In genomic region chr3:4506559-4507009, GRCh38 we compare ENCODE assay signal across 17 cellular contexts. TPM values are rescaled to one million over a fixed set of nuclear protein-coding genes. Genes with fewer than 3 reads are reported as not detected.
A peak's percentile ranks its signal among the peaks of the same experiment; 100 is the strongest.
DNase-seq lines count a peak whose midpoint lies in the region; ATAC-seq and TF ChIP-seq lines count a peak whose summit lies in the region.
"Had no signal": no experiment of that assay in that cellular context is flagged by ENCODE, and none has a peak within 500 bp of the region (broad histone marks: within the 10 kb centered on the region; RNA-seq: fewer than 3 reads in every experiment).

No MANE protein-coding gene starts in this region.

- H3K4me1 ChIP-seq in mesodermal cell (ENCODE audit: control insufficient read depth, insufficient read depth, low read length, poor library complexity, severe bottlenecking) = no peaks in the 10 kb centered on the region
- H3K4me1 ChIP-seq in CD8-positive, alpha-beta T cell (ENCODE audit: insufficient read depth, low read length) = peaks cover 20% of the 10 kb centered on the region
- H3K4me1 ChIP-seq: A549 had no signal

- H3K27ac Mint-ChIP-seq in activated B cell treated with CpG ODN at 0.5 μM for 24 hours = peak overlapping the region; percentile 87
- H3K27ac Mint-ChIP-seq in stimulated activated memory B cell treated with anti-CD40 and anti-IgM and Interleukin-4, amounts not matched to agents 10 μg/mL and 1 μg/mL and 100 μg/mL, for 72 hours = peak overlapping the region; percentile 89
- no peak overlapping the region for H3K27ac Mint-ChIP-seq in CD8-positive, alpha-beta T cell
- H3K27ac Mint-ChIP-seq: progenitor cell of endocrine pancreas had no signal

- no peak for DNase-seq in activated T-cell treated with anti-CD3 and anti-CD28 coated beads, Interleukin-2, amount 50 U/mL, for 4 hours
- no peak for DNase-seq in activated T-cell treated with anti-CD3 and anti-CD28 coated beads, Interleukin-2, amount 50 U/mL, for 1 hour
- DNase-seq in activated B cell treated with CpG ODN at 0.5 μM for 24 hours (no peak), NCI-H2196 treated with DMSO at 0.1 percent for 48 hours (lab: John Stamatoyannopoulos, UW; ENCODE audit: unreplicated experiment) (no peak)
- no peak for DNase-seq in CD8-positive, alpha-beta T cell
- DNase-seq: activated CD4-positive, alpha-beta T cell treated with anti-CD3 and anti-CD28 coated beads for 4 hours; brain microvascular endothelial cell; C1 segment of cervical spinal cord; NCI-H1417; NCI-H774; Peyer's patch; upper lobe of left lung had no signal

- no peaks in the 10 kb centered on the region for H3K9me3 ChIP-seq in mesodermal cell (ENCODE audit: control insufficient read depth, low read length)
- H3K9me3 ChIP-seq in CD8-positive, alpha-beta T cell (ENCODE audit: low read length) = no peaks in the 10 kb centered on the region
- H3K9me3 ChIP-seq: A549, Peyer's patch, upper lobe of left lung had no signal

- no peaks in the 10 kb centered on the region for H3K27me3 Mint-ChIP-seq in activated T-cell treated with anti-CD3 and anti-CD28 coated beads, Interleukin-2, amount 50 U/mL, for 4 hours (ENCODE audit: low read depth)
- no peaks in the 10 kb centered on the region for H3K27me3 Mint-ChIP-seq in activated B cell treated with CpG ODN at 0.5 μM for 24 hours
- H3K27me3 Mint-ChIP-seq in stimulated activated memory B cell treated with anti-CD40 and anti-IgM and Interleukin-4, amounts not matched to agents 10 μg/mL and 1 μg/mL and 100 μg/mL, for 72 hours = no peaks in the 10 kb centered on the region
- no peaks in the 10 kb centered on the region for H3K27me3 Mint-ChIP-seq in CD8-positive, alpha-beta T cell (ENCODE audit: low read depth)

- no CpG with 5 or more reads among the region's 2 CpGs for WGBS in mesodermal cell (ENCODE audit: insufficient coverage in 2 of 2), 2 experiments

- CTCF ChIA-PET in activated B cell treated with CpG ODN at 0.5 μM for 24 hours (lab: Charles Lee) = interaction anchor here (0.9 to 1.6 kb wide), 3 partner anchors 10 to 156 kb away, joined by 3 to 5 read pairs (median 3); no protein-coding TSS in a partner anchor
- CTCF ChIA-PET in CD8-positive, alpha-beta T cell (lab: Charles Lee) = interaction anchor here (2.5 kb wide), 1 partner anchor 13 kb away, joined by 7 read pairs; no protein-coding TSS in a partner anchor

- no peaks in the 10 kb centered on the region for H3K36me3 ChIP-seq in mesodermal cell (ENCODE audit: control insufficient read depth, insufficient read depth, low read length)
- no peaks in the 10 kb centered on the region for H3K36me3 ChIP-seq in CD8-positive, alpha-beta T cell (ENCODE audit: insufficient read depth, low read length)
- H3K36me3 ChIP-seq: brain microvascular endothelial cell, Peyer's patch, upper lobe of left lung had no signal

- H3K4me1 Mint-ChIP-seq in activated T-cell treated with anti-CD3 and anti-CD28 coated beads, Interleukin-2, amount 50 U/mL, for 4 hours (ENCODE audit: low read depth) = peaks cover 48% of the 10 kb centered on the region
- H3K4me1 Mint-ChIP-seq in activated B cell treated with CpG ODN at 0.5 μM for 24 hours = peaks cover 98% of the 10 kb centered on the region
- peaks cover 98% of the 10 kb centered on the region for H3K4me1 Mint-ChIP-seq in stimulated activated memory B cell treated with anti-CD40 and anti-IgM and Interleukin-4, amounts not matched to agents 10 μg/mL and 1 μg/mL and 100 μg/mL, for 72 hours
- peaks cover 66% of the 10 kb centered on the region for H3K4me1 Mint-ChIP-seq in CD8-positive, alpha-beta T cell (ENCODE audit: low read depth)

- intact Hi-C loops in activated B cell treated with CpG ODN at 0.5 μM for 24 hours (cut with micrococcal nuclease) = loop anchor here (1.0 to 5.0 kb wide), 2 partner anchors 11 to 76 kb away; no protein-coding TSS in a partner anchor
- intact Hi-C loops in CD8-positive, alpha-beta T cell (cut with DNase I, micrococcal nuclease) = loop anchor here in 1 of 2 experiments (10.0 kb wide), 1 partner anchor 318 kb away; no protein-coding TSS in a partner anchor

- H3K27me3 ChIP-seq in CD8-positive, alpha-beta T cell (ENCODE audit: insufficient read depth, low read length) = no peaks in the 10 kb centered on the region
- H3K27me3 ChIP-seq: brain microvascular endothelial cell, Peyer's patch, upper lobe of left lung had no signal

- POLR2A ChIA-PET in activated B cell treated with CpG ODN at 0.5 μM for 24 hours (lab: Charles Lee) = interaction anchor here (0.6 to 8.0 kb wide), 5 partner anchors 12 to 40 kb away, joined by 4 to 288 read pairs (median 8); partner anchors contain the start of genes ITPR1 and SUMF1
- POLR2A ChIA-PET in CD8-positive, alpha-beta T cell (lab: Charles Lee) = interaction anchor here (0.6 to 3.7 kb wide), 4 partner anchors 9 to 124 kb away, joined by 3 to 25 read pairs (median 4); partner anchors contain the start of gene ITPR1

- no peak overlapping the region for H3K4me3 ChIP-seq in mesodermal cell (ENCODE audit: extremely low read depth, insufficient read depth, low read length, poor library complexity, severe bottlenecking)
- H3K4me3 ChIP-seq in CD8-positive, alpha-beta T cell (ENCODE audit: low read depth, low read length) = no peak overlapping the region
- H3K4me3 ChIP-seq: A549, Peyer's patch, upper lobe of left lung had no signal

- H3K9me3 Mint-ChIP-seq in activated T-cell treated with anti-CD3 and anti-CD28 coated beads, Interleukin-2, amount 50 U/mL, for 4 hours = no peaks in the 10 kb centered on the region
- no peaks in the 10 kb centered on the region for H3K9me3 Mint-ChIP-seq in activated B cell treated with CpG ODN at 0.5 μM for 24 hours
- no peaks in the 10 kb centered on the region for H3K9me3 Mint-ChIP-seq in stimulated activated memory B cell treated with anti-CD40 and anti-IgM and Interleukin-4, amounts not matched to agents 10 μg/mL and 1 μg/mL and 100 μg/mL, for 72 hours
- H3K9me3 Mint-ChIP-seq in CD8-positive, alpha-beta T cell = no peaks in the 10 kb centered on the region

- ATAC-seq in activated T-cell treated with anti-CD3 and anti-CD28 coated beads, Interleukin-2, amount 50 U/mL, for 4 hours = no peak
- ATAC-seq in activated B cell treated with CpG ODN at 0.5 μM for 24 hours (ENCODE audit: low read depth) = no peak
- no peak for ATAC-seq in stimulated activated memory B cell treated with anti-CD40 and anti-IgM and Interleukin-4, amounts not matched to agents 10 μg/mL and 1 μg/mL and 100 μg/mL, for 72 hours
- ATAC-seq in HG03135 (IDR thresholded peaks at IDR 0.05; ENCODE audit: unreplicated experiment) = no peak
- ATAC-seq in CD8-positive, alpha-beta T cell = no peak
- ATAC-seq: A549 had no signal

- peak overlapping the region; percentile 3 for H3K4me3 Mint-ChIP-seq in activated T-cell treated with anti-CD3 and anti-CD28 coated beads, Interleukin-2, amount 50 U/mL, for 4 hours
- H3K4me3 Mint-ChIP-seq in activated B cell treated with CpG ODN at 0.5 μM for 24 hours = peak overlapping the region; percentile 63
- H3K4me3 Mint-ChIP-seq in stimulated activated memory B cell treated with anti-CD40 and anti-IgM and Interleukin-4, amounts not matched to agents 10 μg/mL and 1 μg/mL and 100 μg/mL, for 72 hours = peak overlapping the region; percentile 68
- H3K4me3 Mint-ChIP-seq in CD8-positive, alpha-beta T cell = no peak overlapping the region

- H3K27ac ChIP-seq in mesodermal cell (ENCODE audit: low read depth, low read length, severe bottlenecking) = peak overlapping the region; percentile 54
- H3K27ac ChIP-seq in CD8-positive, alpha-beta T cell (ENCODE audit: low read depth, low read length) = no peak overlapping the region
- H3K27ac ChIP-seq: A549, brain microvascular endothelial cell, upper lobe of left lung had no signal

- peaks cover 21% of the 10 kb centered on the region for H3K36me3 Mint-ChIP-seq in activated T-cell treated with anti-CD3 and anti-CD28 coated beads, Interleukin-2, amount 50 U/mL, for 4 hours (ENCODE audit: insufficient read depth)
- H3K36me3 Mint-ChIP-seq in activated B cell treated with CpG ODN at 0.5 μM for 24 hours (ENCODE audit: low read depth) = peaks cover 31% of the 10 kb centered on the region
- peaks cover 31% of the 10 kb centered on the region for H3K36me3 Mint-ChIP-seq in stimulated activated memory B cell treated with anti-CD40 and anti-IgM and Interleukin-4, amounts not matched to agents 10 μg/mL and 1 μg/mL and 100 μg/mL, for 72 hours
- H3K36me3 Mint-ChIP-seq in CD8-positive, alpha-beta T cell = peaks cover 18% of the 10 kb centered on the region

- TF ChIP-seq CTCF in activated B cell treated with CpG ODN at 0.5 μM for 24 hours (IDR thresholded peaks at IDR 0.05) = no peak
- TF ChIP-seq CTCF in CD8-positive, alpha-beta T cell (IDR thresholded peaks at IDR 0.05) = no peak

RNA-seq across cellular contexts. Expression of gene ITPR1, which starts 13.4 kb away (rescaled TPM):
- 10 to 100 TPM; 59.0 to 92.3 (median 88.9) TPM for total RNA-seq in activated T-cell treated with anti-CD3 and anti-CD28 coated beads, Interleukin-2, amount 50 U/mL, for 4 hours
- total RNA-seq in activated B cell treated with CpG ODN at 0.5 μM for 24 hours = 116 and 143 TPM in 2 replicates
- polyA plus RNA-seq in mesodermal cell (2013, experiment 1 of 2) = 11.0 TPM
- polyA plus RNA-seq in mesodermal cell (2013, experiment 2 of 2) = 8.9 TPM
- 10 to 100 TPM; 57.5 to 62.3 TPM for total RNA-seq in CD8-positive, alpha-beta T cell

RNA-seq across cellular contexts. Expression of gene SUMF1, which starts 39.5 kb away (rescaled TPM):
- total RNA-seq in activated T-cell treated with anti-CD3 and anti-CD28 coated beads, Interleukin-2, amount 50 U/mL, for 4 hours = 10 to 100 TPM in 1 of 3 donors, 1 to 10 TPM in 2; 7.5 to 10.4 (median 9.4) TPM
- total RNA-seq in activated B cell treated with CpG ODN at 0.5 μM for 24 hours = 18.4 and 20.7 TPM in 2 replicates
- 12.9 TPM for polyA plus RNA-seq in mesodermal cell (2013, experiment 1 of 2)
- 11.5 TPM for polyA plus RNA-seq in mesodermal cell (2013, experiment 2 of 2)
- total RNA-seq in CD8-positive, alpha-beta T cell = 1 to 10 TPM; 7.6 to 7.8 TPM
